Comparison of ENCODE assay signal across 11 cellular contexts in the genomic region with DNA sequence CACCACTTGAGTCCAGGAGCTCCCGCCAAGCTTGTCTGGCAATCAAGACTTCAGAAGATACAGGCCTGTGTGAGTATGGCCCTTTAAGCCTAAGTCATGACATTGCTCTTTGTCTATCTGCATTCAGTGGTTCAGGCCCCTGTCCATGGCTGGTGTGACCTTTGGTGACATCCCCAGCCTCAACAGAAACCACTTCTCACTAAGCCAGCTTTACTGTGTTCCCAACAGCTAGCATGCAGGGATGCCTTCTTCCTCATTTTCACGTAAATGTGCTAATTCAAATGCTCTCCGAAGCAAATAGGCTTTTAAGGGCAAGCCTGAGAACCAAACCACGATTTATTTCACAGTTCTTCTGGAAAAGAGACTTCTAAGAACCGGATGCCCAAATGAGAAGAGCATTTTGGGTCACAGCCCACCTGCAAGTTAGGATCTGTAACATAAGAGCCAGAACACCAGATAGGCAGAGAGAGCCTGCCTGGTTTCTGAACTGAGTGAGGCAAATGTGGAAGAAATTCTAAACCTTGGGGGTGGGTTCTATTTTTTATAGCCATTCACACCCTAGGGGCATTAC. TPM values are rescaled to one million over a fixed set of nuclear protein-coding genes. Genes with fewer than 3 reads are reported as not detected.
DNase-seq lines count a peak whose midpoint lies in the region; ATAC-seq and TF ChIP-seq lines count a peak whose summit lies in the region.
"Had no signal": no experiment of that assay in that cellular context is flagged by ENCODE, and none has a peak within 500 bp of the region (broad histone marks: within the 10 kb centered on the region; RNA-seq: fewer than 3 reads in every experiment).

No MANE protein-coding gene starts in this region.

- peak overlapping the region; percentile 59 to 76 for H3K4me3 Mint-ChIP-seq in CD14-positive monocyte
- peak overlapping the region in 2 of 5 experiments; percentile 4 to 35 for H3K4me3 Mint-ChIP-seq in brain
- peak overlapping the region; percentile 10 for H3K4me3 Mint-ChIP-seq in natural killer cell treated with Interleukin-12 subunit alpha and Interleukin-12 subunit beta and Interleukin-15 and Interleukin-18, amount 100 ng/mL, for 72 hours

- peaks cover 16 to 39% (median 31%) of the 10 kb centered on the region in 7 donors for H3K9me3 Mint-ChIP-seq in CD14-positive monocyte
- H3K9me3 Mint-ChIP-seq in brain = peaks cover 0 to 5% (median 3%) of the 10 kb centered on the region in 5 experiments
- peaks cover 3% of the 10 kb centered on the region for H3K9me3 Mint-ChIP-seq in natural killer cell treated with Interleukin-12 subunit alpha and Interleukin-12 subunit beta and Interleukin-15 and Interleukin-18, amount 100 ng/mL, for 72 hours

- peak in 1 of 2 donors; percentile 71 for ATAC-seq in natural killer cell treated with Interleukin-12 subunit alpha and Interleukin-12 subunit beta and Interleukin-15 and Interleukin-18, amount 100 ng/mL, for 72 hours
- ATAC-seq in GM21528 (IDR thresholded peaks at IDR 0.05; ENCODE audit: low FRiP score, unreplicated experiment) = no peak

- TF ChIP-seq CTCF in CD14-positive monocyte (IDR thresholded peaks at IDR 0.05) = no peak
- no peak for TF ChIP-seq CTCF in NB4 (IDR thresholded peaks at IDR 0.05; ENCODE audit: low read depth, low read length)
- no peak for TF ChIP-seq CTCF in brain (conservative IDR thresholded peaks at IDR 0.05)

- peaks cover 0 to 3% (median 1%) of the 10 kb centered on the region in 3 donors for H3K27me3 Mint-ChIP-seq in CD14-positive monocyte (ENCODE audit: low read depth in 3 of 3)
- H3K27me3 Mint-ChIP-seq in brain = peaks cover 4% of the 10 kb centered on the region
- no peaks in the 10 kb centered on the region for H3K27me3 Mint-ChIP-seq in natural killer cell treated with Interleukin-12 subunit alpha and Interleukin-12 subunit beta and Interleukin-15 and Interleukin-18, amount 100 ng/mL, for 72 hours

- H3K36me3 Mint-ChIP-seq in CD14-positive monocyte (peaks cover 53 to 85% of the 10 kb centered on the region in 2 donors), brain (no peaks in the 10 kb centered on the region)
- peaks cover 15% of the 10 kb centered on the region for H3K36me3 Mint-ChIP-seq in natural killer cell treated with Interleukin-12 subunit alpha and Interleukin-12 subunit beta and Interleukin-15 and Interleukin-18, amount 100 ng/mL, for 72 hours

- H3K4me1 Mint-ChIP-seq in CD14-positive monocyte = peaks cover 48% of the 10 kb centered on the region
- H3K4me1 Mint-ChIP-seq in brain = peaks cover 33% of the 10 kb centered on the region
- peaks cover 21 to 32% of the 10 kb centered on the region in 2 donors for H3K4me1 Mint-ChIP-seq in natural killer cell treated with Interleukin-12 subunit alpha and Interleukin-12 subunit beta and Interleukin-15 and Interleukin-18, amount 100 ng/mL, for 72 hours (ENCODE audit: low read depth in 2 of 2)

- H3K27ac Mint-ChIP-seq in CD14-positive monocyte (peak overlapping the region; percentile 84 to 95 (median 93)), brain (peak overlapping the region in 4 of 5 experiments; percentile 18 to 92 (median 57))
- peak overlapping the region; percentile 42 to 62 for H3K27ac Mint-ChIP-seq in natural killer cell treated with Interleukin-12 subunit alpha and Interleukin-12 subunit beta and Interleukin-15 and Interleukin-18, amount 100 ng/mL, for 72 hours

- no peak for TF ChIP-seq POLR2A in NB4 (IDR thresholded peaks at IDR 0.05; ENCODE audit: extremely low read depth, insufficient read length)

- peak overlapping the region; percentile 11 for H3K4me3 ChIP-seq in NB4 (ENCODE audit: low read depth, low read length)

- DNase-seq in CD14-positive monocyte (ENCODE audit: low spot score) (peak; percentile 66), NB4 (ENCODE audit: low read depth) (peak; percentile 85), foreskin melanocyte (no peak), activated gamma-delta T cell treated with Interleukin-2 at 50 U/mL for 16 hours (no peak), NCI-H2107 (lab: John Stamatoyannopoulos, UW) (no peak)
- DNase-seq in natural killer cell treated with Interleukin-12 subunit alpha and Interleukin-12 subunit beta and Interleukin-15 and Interleukin-18, amount 100 ng/mL, for 72 hours (ENCODE audit: low spot score) = no peak
- DNase-seq: activated CD8-positive, alpha-beta memory T cell treated with anti-CD3 and anti-CD28 coated beads for 24 hours; DMS 273 treated with DMSO at 0.1 percent for 48 hours; NCI-H2081 had no signal

- intact Hi-C loops in CD14-positive monocyte (cut with micrococcal nuclease) = no loop called here

RNA-seq across cellular contexts. Expression of gene CD180, which starts 14.9 kb away (rescaled TPM):
- 10 to 100 TPM; 11.7 to 22.0 TPM for polyA plus RNA-seq in CD14-positive monocyte
- polyA plus RNA-seq in brain (ENCODE audit: insufficient read depth, low read depth, low replicate concordance) = 0.19 TPM
- under 1 TPM in 1 of 2 donors, not detected in 1; 0.14 TPM for total RNA-seq in natural killer cell treated with Interleukin-12 subunit alpha and Interleukin-12 subunit beta and Interleukin-15 and Interleukin-18, amount 100 ng/mL, for 72 hours

Comparison
In these comparisons a context has a peak if more than half of its experiments do, and no peak if none do; other contexts are left out.
1. DNase-seq: peak in CD14-positive monocyte (single experiment) and NB4 (single experiment); none in natural killer cell treated with Interleukin-12 subunit alpha and Interleukin-12 subunit beta and Interleukin-15 and Interleukin-18, amount 100 ng/mL, for 72 hours (single experiment), foreskin melanocyte (single experiment), activated gamma-delta T cell treated with Interleukin-2 at 50 U/mL for 16 hours (single experiment) and NCI-H2107 (single experiment).
2. RNA of gene CD180, which starts 14.9 kb away (polyA plus RNA-seq): 11.7 to 22.0 TPM in CD14-positive monocyte; 0.19 TPM in brain (single experiment); every median in the first group is over 10 times any median in the second.
3. Peak in every context shown above with its lines, with median percentiles within 50 percentile points of each other: H3K27ac Mint-ChIP-seq.